ENCODE assay signal across 8 cellular contexts in genomic region chr9:105284463-105284862, GRCh38.
"Had no signal": no experiment of that assay in that cellular context is flagged by ENCODE, and none has a peak within 500 bp of the region (broad histone marks: within the 10 kb centered on the region; RNA-seq: fewer than 3 reads in every experiment).

No MANE protein-coding gene starts in this region.

- H3K27me3 Mint-ChIP-seq: IgD-negative memory B cell had no signal

- FAIRE-seq: HepG2, HTR-8/SVneo, K562 had no signal

- H3K9me3 Mint-ChIP-seq: IgD-negative memory B cell had no signal

- H3K27ac Mint-ChIP-seq: IgD-negative memory B cell had no signal

- H3K27ac ChIP-seq: HL-60 had no signal

- H3K4me3 ChIP-seq: K562 had no signal

- ATAC-seq: HepG2, K562 had no signal

- DNase-seq: IMR-90, KBM-7, KG1 had no signal

- H3K4me3 Mint-ChIP-seq: IgD-negative memory B cell had no signal
